25 cellular contexts compared by ENCODE assay signal in genomic region chr10:74384615-74385213, GRCh38.
A peak's percentile ranks its signal among the peaks of the same experiment; 100 is the strongest.
DNase-seq lines count a peak whose midpoint lies in the region; ATAC-seq, FAIRE-seq and TF ChIP-seq lines count a peak whose summit lies in the region.
"Had no signal": no experiment of that assay in that cellular context is flagged by ENCODE, and none has a peak within 500 bp of the region (broad histone marks: within the 10 kb centered on the region; RNA-seq: fewer than 3 reads in every experiment).

No MANE protein-coding gene starts in this region.

- H3K4me3 Mint-ChIP-seq in WTC11 = no peak overlapping the region
- peak overlapping the region in 1 of 2 donors; percentile 22 for H3K4me3 Mint-ChIP-seq in stimulated activated naive B cell treated with anti-CD40 and anti-IgM and Interleukin-4, amounts not matched to agents 10 μg/mL and 1 μg/mL and 100 μg/mL, for 72 hours
- H3K4me3 Mint-ChIP-seq in T-helper 17 cell = no peak overlapping the region
- H3K4me3 Mint-ChIP-seq: H9 had no signal

- TF ChIP-seq CTCF in WTC11 (IDR thresholded peaks at IDR 0.05) (no peak), foreskin keratinocyte (conservative IDR thresholded peaks at IDR 0.05) (no peak)

- H3K27ac ChIP-seq in foreskin keratinocyte = no peak overlapping the region
- H3K27ac ChIP-seq: A549, adrenal gland, breast epithelium, coronary artery, heart right ventricle, psoas muscle, stomach had no signal

- ATAC-seq in WTC11 = no peak
- ATAC-seq in stimulated activated naive B cell treated with anti-CD40 and anti-IgM and Interleukin-4, amounts not matched to agents 10 μg/mL and 1 μg/mL and 100 μg/mL, for 72 hours (replicated peaks) = peak; percentile 42 to 48
- ATAC-seq in foreskin keratinocyte = no peak
- ATAC-seq in T-helper 17 cell = no peak
- ATAC-seq: A549, heart right ventricle, left ventricle myocardium superior, psoas muscle, Right ventricle myocardium inferior had no signal

- peak; percentile 65 for DNase-seq in NCI-H510A treated with DMSO at 0.1 percent for 48 hours (lab: John Stamatoyannopoulos, UW)
- DNase-seq in NCI-H510A (lab: John Stamatoyannopoulos, UW) = no peak
- no peak for DNase-seq in H54 (ENCODE audit: insufficient read length, low spot score)
- no peak for DNase-seq in WTC11 (ENCODE audit: low spot score)
- DNase-seq in stimulated activated naive B cell treated with anti-CD40 and anti-IgM and Interleukin-4, amounts not matched to agents 10 μg/mL and 1 μg/mL and 100 μg/mL, for 72 hours = no peak
- DNase-seq in foreskin keratinocyte = no peak
- DNase-seq in NOMO-1 treated with DMSO at 0.1 percent for 48 hours (lab: John Stamatoyannopoulos, UW; ENCODE audit: unreplicated experiment) = no peak
- no peak for DNase-seq in T-helper 17 cell
- DNase-seq: activated CD4-positive, alpha-beta T cell treated with anti-CD3 and anti-CD28 coated beads, Interleukin-2, amount 50 U/mL, for 4 hours; activated T-cell treated with anti-CD3 and anti-CD28 coated beads for 4 hours; adrenal gland; H9; heart right ventricle; Kasumi-1; left ventricle myocardium superior; NCI-H1105; NCI-H2081; psoas muscle; stimulated activated CD4-positive, alpha-beta T cell treated with anti-CD3 and anti-CD28 coated beads, Interleukin-4, amount 100 ng/mL, for 24 hours; stomach had no signal

- H3K27me3 ChIP-seq in foreskin keratinocyte = no peaks in the 10 kb centered on the region
- H3K27me3 ChIP-seq: adrenal gland, breast epithelium, heart right ventricle, stomach had no signal

- POLR2A ChIA-PET in WTC11 (lab: Charles Lee) = no interaction called here

- CTCF ChIA-PET in WTC11 (lab: Charles Lee) = no interaction called here

- no peaks in the 10 kb centered on the region for H3K9me3 Mint-ChIP-seq in WTC11
- peaks cover 0 to 3% of the 10 kb centered on the region in 2 donors for H3K9me3 Mint-ChIP-seq in stimulated activated naive B cell treated with anti-CD40 and anti-IgM and Interleukin-4, amounts not matched to agents 10 μg/mL and 1 μg/mL and 100 μg/mL, for 72 hours
- H3K9me3 Mint-ChIP-seq: H9 had no signal

- no peak for TF ChIP-seq POLR2A in H54 (IDR thresholded peaks at IDR 0.05; ENCODE audit: low read depth, low read length)

- no peaks in the 10 kb centered on the region for H3K9me3 ChIP-seq in T-helper 17 cell (ENCODE audit: control insufficient read depth, low read length, poor library complexity, severe bottlenecking)
- H3K9me3 ChIP-seq: A549, adrenal gland, breast epithelium, heart right ventricle, psoas muscle, stomach had no signal

- FAIRE-seq in H54 (lab: Jason Lieb, UNC) = peak; percentile 64
- FAIRE-seq: A549, D721Med had no signal

- no peaks in the 10 kb centered on the region for H3K36me3 Mint-ChIP-seq in WTC11
- peaks cover 23 to 36% of the 10 kb centered on the region in 2 donors for H3K36me3 Mint-ChIP-seq in stimulated activated naive B cell treated with anti-CD40 and anti-IgM and Interleukin-4, amounts not matched to agents 10 μg/mL and 1 μg/mL and 100 μg/mL, for 72 hours
- H3K36me3 Mint-ChIP-seq in T-helper 17 cell (ENCODE audit: low read depth) = peaks cover 2% of the 10 kb centered on the region

- no peaks in the 10 kb centered on the region for H3K4me1 ChIP-seq in foreskin keratinocyte
- H3K4me1 ChIP-seq: A549, adrenal gland, breast epithelium, heart right ventricle, psoas muscle, stomach had no signal

- H3K4me1 Mint-ChIP-seq in WTC11 (peaks cover 6% of the 10 kb centered on the region), T-helper 17 cell (peaks cover 29% of the 10 kb centered on the region)
- H3K4me1 Mint-ChIP-seq in stimulated activated naive B cell treated with anti-CD40 and anti-IgM and Interleukin-4, amounts not matched to agents 10 μg/mL and 1 μg/mL and 100 μg/mL, for 72 hours = peaks cover 24 to 68% of the 10 kb centered on the region in 2 donors
- H3K4me1 Mint-ChIP-seq: H9 had no signal

- H3K27ac Mint-ChIP-seq in WTC11 (0 out of 2 replicates have a peak overlapping the region, but pooled peaks have one; percentile 50), T-helper 17 cell (no peak overlapping the region)
- peak overlapping the region; percentile 5 for H3K27ac Mint-ChIP-seq in stimulated activated naive B cell treated with anti-CD40 and anti-IgM and Interleukin-4, amounts not matched to agents 10 μg/mL and 1 μg/mL and 100 μg/mL, for 72 hours
- H3K27ac Mint-ChIP-seq: H9 had no signal

- H3K27me3 Mint-ChIP-seq in WTC11 (ENCODE audit: low read depth) (no peaks in the 10 kb centered on the region), T-helper 17 cell (no peaks in the 10 kb centered on the region)
- H3K27me3 Mint-ChIP-seq in stimulated activated naive B cell treated with anti-CD40 and anti-IgM and Interleukin-4, amounts not matched to agents 10 μg/mL and 1 μg/mL and 100 μg/mL, for 72 hours = no peaks in the 10 kb centered on the region

TF ChIP-seq in WTC11, 78 proteins besides CTCF, POLR2A, EP300 and RAD21:
- TF ChIP-seq ETV6 (CRISPR knock-in tag; IDR thresholded peaks at IDR 0.05) (no peak), ZBTB43 (CRISPR knock-in tag; IDR thresholded peaks at IDR 0.05) (no peak), ZSCAN18 (CRISPR knock-in tag; IDR thresholded peaks at IDR 0.05) (no peak), SOX15 (CRISPR knock-in tag; IDR thresholded peaks at IDR 0.05) (no peak), ATF2 (CRISPR knock-in tag; IDR thresholded peaks at IDR 0.05; ENCODE audit: borderline replicate concordance, low read depth) (no peak), MAX (CRISPR knock-in tag; IDR thresholded peaks at IDR 0.05) (no peak), MLX (CRISPR knock-in tag; IDR thresholded peaks at IDR 0.05) (no peak), TP53 (CRISPR knock-in tag; IDR thresholded peaks at IDR 0.05) (no peak), ZNF423 (CRISPR knock-in tag; IDR thresholded peaks at IDR 0.05) (no peak), ZNF263 (CRISPR knock-in tag; IDR thresholded peaks at IDR 0.05; ENCODE audit: low read depth) (no peak), FOXK1 (CRISPR knock-in tag; IDR thresholded peaks at IDR 0.05) (no peak), ZNF396 (CRISPR knock-in tag; IDR thresholded peaks at IDR 0.05; ENCODE audit: borderline replicate concordance) (no peak), SP1 (CRISPR knock-in tag; conservative IDR thresholded peaks at IDR 0.05) (no peak), NFYB (CRISPR knock-in tag; conservative IDR thresholded peaks at IDR 0.05; ENCODE audit: low read depth) (no peak)

Comparison
In these comparisons a context has a peak if more than half of its experiments do, and no peak if none do; other contexts are left out.
1. ATAC-seq: peak in stimulated activated naive B cell treated with anti-CD40 and anti-IgM and Interleukin-4, amounts not matched to agents 10 μg/mL and 1 μg/mL and 100 μg/mL, for 72 hours (2 of 2); none in WTC11 (single experiment), foreskin keratinocyte (single experiment) and T-helper 17 cell (single experiment).